In the genomic region with DNA sequence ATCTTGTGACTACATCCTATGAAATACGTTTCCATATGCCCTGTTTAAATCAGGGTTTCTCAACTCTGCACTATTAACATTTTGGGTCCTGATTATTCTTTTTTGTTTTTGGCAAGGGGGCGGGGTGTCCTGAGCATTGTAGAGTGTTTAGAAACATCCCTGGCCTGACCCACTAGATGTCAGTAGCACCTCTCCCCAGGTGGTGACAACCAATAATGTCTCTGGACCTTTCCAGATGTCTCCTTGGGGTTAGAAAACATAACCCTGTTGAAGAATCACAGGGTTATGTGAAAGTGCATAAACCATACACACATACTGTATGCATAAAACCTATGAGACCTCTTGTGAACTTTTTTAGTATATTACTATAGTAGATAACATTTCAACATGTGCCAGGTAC, we compare ENCODE assay signal across 8 cellular contexts. TPM values are rescaled to one million over a fixed set of nuclear protein-coding genes. Genes with fewer than 3 reads are reported as not detected.
DNase-seq lines count a peak whose midpoint lies in the region; ATAC-seq and TF ChIP-seq lines count a peak whose summit lies in the region.

No MANE protein-coding gene starts in this region.

- TF ChIP-seq CTCF in AG04449 (IDR thresholded peaks at IDR 0.05; ENCODE audit: insufficient read depth, low read length, missing control alignments) (no peak), GM20000 (IDR thresholded peaks at IDR 0.05; ENCODE audit: extremely low read depth, missing control alignments) (peak; percentile 17), CD14-positive monocyte (IDR thresholded peaks at IDR 0.05) (no peak)

- POLR2A ChIA-PET in AG04449 (lab: Yijun Ruan, JAX): no interaction called here

- H3K4me1 Mint-ChIP-seq in CD14-positive monocyte: peaks cover 29% of the 10 kb centered on the region

- peaks cover 11% of the 10 kb centered on the region for H3K36me3 ChIP-seq in iPS-20b (ENCODE audit: insufficient read depth, low read depth, low read length)

- H3K36me3 Mint-ChIP-seq in CD14-positive monocyte: peaks cover 21 to 37% of the 10 kb centered on the region in 2 donors

- H3K4me3 ChIP-seq in AG04449 (ENCODE audit: low read depth, low read length) (peak overlapping the region; percentile 99; the same call in 1 of the 2 replicates), iPS-20b (ENCODE audit: low read length) (peak overlapping the region; percentile 99; the same call in 1 of the 2 replicates)

- no peak overlapping the region for H3K27ac Mint-ChIP-seq in CD14-positive monocyte

- H3K4me3 Mint-ChIP-seq in CD14-positive monocyte: no peak overlapping the region

- intact Hi-C loops in CD14-positive monocyte (cut with micrococcal nuclease): loop anchor here in 1 of 2 donors (5.0 kb wide), 1 partner anchor 90 kb away; a partner anchor contains a TSS

- ATAC-seq in GM19467 (IDR thresholded peaks at IDR 0.05; ENCODE audit: unreplicated experiment): no peak
- no peak for ATAC-seq in GM21423 (IDR thresholded peaks at IDR 0.05; ENCODE audit: unreplicated experiment)

- peaks cover 3% of the 10 kb centered on the region; the same call in 1 of the 2 replicates for H3K4me1 ChIP-seq in iPS-20b (ENCODE audit: insufficient read depth, low read length)

- H3K9me3 Mint-ChIP-seq in CD14-positive monocyte: no peaks in the 10 kb centered on the region

- H3K27me3 Mint-ChIP-seq in CD14-positive monocyte (ENCODE audit: low read depth in 3 of 3): peaks cover 0 to 2% (median 0%) of the 10 kb centered on the region in 3 donors

- no peak overlapping the region for H3K9ac ChIP-seq in iPS-20b (ENCODE audit: low read depth, low read length)

- H3K27me3 ChIP-seq in iPS-20b (ENCODE audit: insufficient read depth, low read length): no peaks in the 10 kb centered on the region

- H3K27ac ChIP-seq in iPS-20b (ENCODE audit: low read length): no peak overlapping the region

- DNase-seq in AG04449 (ENCODE audit: low read depth, low spot score) (no peak), GM20000 (ENCODE audit: low spot score) (peak; percentile 36), SW480 (ENCODE audit: low spot score) (peak; percentile 5), CD14-positive monocyte (ENCODE audit: low spot score) (no peak), NCI-H524 treated with DMSO at 0.1 percent for 48 hours (lab: John Stamatoyannopoulos, UW) (no peak)

- CTCF ChIA-PET in AG04449 (lab: Yijun Ruan, JAX): interaction anchor here (3.0 kb wide), 1 partner anchor 125 kb away, joined by 9 read pairs; no protein-coding TSS in a partner anchor

- no peaks in the 10 kb centered on the region for H3K9me3 ChIP-seq in iPS-20b (ENCODE audit: insufficient read depth, low read depth, low read length)

RNA-seq across cellular contexts. Expression of a gene that starts 1.4 kb away (rescaled TPM):
- polyA plus RNA-seq in CD14-positive monocyte: 10 to 100 TPM in 1 of 2 donors, 1 to 10 TPM in 1; 9.4 to 10.1 TPM

RNA-seq across cellular contexts. Expression of a gene that starts 1.5 kb away (rescaled TPM):
- 10 to 100 TPM in 1 of 2 donors, 1 to 10 TPM in 1; 7.0 to 14.5 TPM for polyA plus RNA-seq in CD14-positive monocyte

Comparison
In these comparisons a context has a peak if more than half of its experiments do, and no peak if none do; other contexts are left out.
1. DNase-seq: peak in GM20000 (single experiment) and SW480 (single experiment); none in AG04449 (single experiment), CD14-positive monocyte (single experiment) and NCI-H524 treated with DMSO at 0.1 percent for 48 hours (single experiment).